ENCODE assay signal across 26 cellular contexts in the genomic region with DNA sequence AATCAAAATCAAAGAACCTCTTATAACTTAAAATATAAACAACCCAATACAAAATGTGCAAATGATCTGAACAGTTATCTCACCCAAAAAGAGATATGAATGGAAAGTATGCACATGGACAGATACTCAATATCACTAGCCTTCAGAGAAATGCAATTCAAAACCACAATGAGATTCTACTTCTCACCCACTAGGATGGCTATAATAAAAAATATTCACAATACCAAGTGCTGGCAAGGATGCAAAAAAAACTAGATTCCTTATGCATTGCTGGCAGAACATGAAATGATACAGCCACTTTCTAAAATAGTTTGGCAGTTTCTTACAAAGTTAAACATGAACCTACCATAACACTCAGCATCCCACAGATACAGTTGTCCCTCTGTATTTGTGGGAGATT.
A peak's percentile ranks its signal among the peaks of the same experiment; 100 is the strongest.
DNase-seq lines count a peak whose midpoint lies in the region; ATAC-seq, FAIRE-seq and TF ChIP-seq lines count a peak whose summit lies in the region.
"Had no signal": no experiment of that assay in that cellular context is flagged by ENCODE, and none has a peak within 500 bp of the region (broad histone marks: within the 10 kb centered on the region; RNA-seq: fewer than 3 reads in every experiment).

No MANE protein-coding gene starts in this region.

- no peak overlapping the region for H3K27ac ChIP-seq in astrocyte (ENCODE audit: low read depth, low read length)
- H3K27ac ChIP-seq: A549 had no signal

- DNase-seq in EL (peak; percentile 6), astrocyte (ENCODE audit: low read depth) (peak; percentile 53), fibroblast of gingiva (ENCODE audit: low read depth) (peak; percentile 59), stromal cell of bone marrow (ENCODE audit: low read depth) (peak; percentile 9), COR-L47 (lab: John Stamatoyannopoulos, UW) (no peak), CD14-positive monocyte (ENCODE audit: low spot score) (no peak)
- no peak for DNase-seq in stimulated activated naive CD8-positive, alpha-beta T cell treated with anti-CD3 and anti-CD28 coated beads, Interleukin-15, amount 100 ng/mL, for 72 hours
- DNase-seq: Caco-2; CD4-positive, alpha-beta T cell; DMS 273 treated with DMSO at 0.1 percent for 48 hours; DND-41; GOT3; HCEC 1CT; Karpas-422; MV-4-11; NCI-H1105 treated with DMSO at 0.1 percent for 48 hours; NCI-H1694; NCI-H2081; NCI-H2171; NCI-H524 treated with DMSO at 0.1 percent for 48 hours; NCI-H82; SIG-M5 had no signal

- no peak for ATAC-seq in stimulated activated naive CD8-positive, alpha-beta T cell treated with anti-CD3 and anti-CD28 coated beads, Interleukin-15, amount 100 ng/mL, for 72 hours
- ATAC-seq: A549, Panc1 had no signal

- no peaks in the 10 kb centered on the region for H3K27me3 ChIP-seq in astrocyte (ENCODE audit: insufficient read depth, low read length)

- no peaks in the 10 kb centered on the region for H3K79me2 ChIP-seq in astrocyte (ENCODE audit: insufficient read depth, low read length)

- H4K20me1 ChIP-seq in astrocyte (ENCODE audit: insufficient read depth, low read length) = no peaks in the 10 kb centered on the region

- H3K9me3 Mint-ChIP-seq in astrocyte (ENCODE audit: unreplicated experiment) (no peaks in the 10 kb centered on the region), CD14-positive monocyte (peaks cover 0 to 5% (median 3%) of the 10 kb centered on the region in 7 donors)
- peaks cover 8 to 15% of the 10 kb centered on the region in 2 donors for H3K9me3 Mint-ChIP-seq in stimulated activated naive CD8-positive, alpha-beta T cell treated with anti-CD3 and anti-CD28 coated beads, Interleukin-15, amount 100 ng/mL, for 72 hours
- H3K9me3 Mint-ChIP-seq: CD4-positive, alpha-beta T cell had no signal

- H3K4me3 Mint-ChIP-seq in astrocyte (ENCODE audit: unreplicated experiment) = no peak overlapping the region
- no peak overlapping the region for H3K4me3 Mint-ChIP-seq in stimulated activated naive CD8-positive, alpha-beta T cell treated with anti-CD3 and anti-CD28 coated beads, Interleukin-15, amount 100 ng/mL, for 72 hours
- no peak overlapping the region for H3K4me3 Mint-ChIP-seq in CD14-positive monocyte
- H3K4me3 Mint-ChIP-seq: CD4-positive, alpha-beta T cell had no signal

- no peaks in the 10 kb centered on the region for H3K36me3 ChIP-seq in astrocyte (ENCODE audit: insufficient read depth, low read length)

- no peaks in the 10 kb centered on the region for H3K4me1 Mint-ChIP-seq in astrocyte (ENCODE audit: low read depth, unreplicated experiment)
- H3K4me1 Mint-ChIP-seq in stimulated activated naive CD8-positive, alpha-beta T cell treated with anti-CD3 and anti-CD28 coated beads, Interleukin-15, amount 100 ng/mL, for 72 hours = no peaks in the 10 kb centered on the region
- H3K4me1 Mint-ChIP-seq in CD14-positive monocyte = no peaks in the 10 kb centered on the region

- TF ChIP-seq CTCF in astrocyte (IDR thresholded peaks at IDR 0.05; ENCODE audit: insufficient read depth, low read depth, low read length) (no peak), CD14-positive monocyte (IDR thresholded peaks at IDR 0.05) (no peak)

- intact Hi-C loops in CD14-positive monocyte (cut with micrococcal nuclease) = no loop called here

- H3K4me1 ChIP-seq in astrocyte (ENCODE audit: insufficient read depth, low read length) = no peaks in the 10 kb centered on the region
- H3K4me1 ChIP-seq: A549, Caco-2 had no signal

- no peak overlapping the region for H2AFZ ChIP-seq in astrocyte (ENCODE audit: low read depth, low read length)

- no peak for FAIRE-seq in astrocyte (lab: Jason Lieb, UNC)
- FAIRE-seq: A549, G401.6, GM18507 had no signal

- no peaks in the 10 kb centered on the region for H3K9me3 ChIP-seq in astrocyte (ENCODE audit: insufficient read depth, low read depth, low read length)
- H3K9me3 ChIP-seq: A549, Caco-2 had no signal

- no peak overlapping the region for H3K9ac ChIP-seq in astrocyte (ENCODE audit: low read length)

- H3K4me3 ChIP-seq in astrocyte (ENCODE audit: insufficient read depth, low read depth, low read length) = no peak overlapping the region
- H3K4me3 ChIP-seq: A549 had no signal

- no peak overlapping the region for H3K4me2 ChIP-seq in astrocyte (ENCODE audit: low read length)
- H3K4me2 ChIP-seq: A549 had no signal

- H3K27ac Mint-ChIP-seq in astrocyte (ENCODE audit: unreplicated experiment) (no peak overlapping the region), CD14-positive monocyte (no peak overlapping the region)
- no peak overlapping the region for H3K27ac Mint-ChIP-seq in stimulated activated naive CD8-positive, alpha-beta T cell treated with anti-CD3 and anti-CD28 coated beads, Interleukin-15, amount 100 ng/mL, for 72 hours
- H3K27ac Mint-ChIP-seq: CD4-positive, alpha-beta T cell had no signal

- H3K27me3 Mint-ChIP-seq in astrocyte (ENCODE audit: low read depth, unreplicated experiment) (no peaks in the 10 kb centered on the region), CD14-positive monocyte (ENCODE audit: low read depth in 3 of 3) (peaks cover 0 to 1% (median 1%) of the 10 kb centered on the region in 3 donors)
- H3K27me3 Mint-ChIP-seq in stimulated activated naive CD8-positive, alpha-beta T cell treated with anti-CD3 and anti-CD28 coated beads, Interleukin-15, amount 100 ng/mL, for 72 hours = no peaks in the 10 kb centered on the region
- H3K27me3 Mint-ChIP-seq: CD4-positive, alpha-beta T cell had no signal

- H3K36me3 Mint-ChIP-seq in astrocyte (ENCODE audit: low read depth, unreplicated experiment) = no peaks in the 10 kb centered on the region
- H3K36me3 Mint-ChIP-seq in CD14-positive monocyte = no peaks in the 10 kb centered on the region

Comparison
In these comparisons a context has a peak if more than half of its experiments do, and no peak if none do; other contexts are left out.
1. DNase-seq: peak in EL (single experiment), astrocyte (single experiment), fibroblast of gingiva (single experiment) and stromal cell of bone marrow (single experiment); none in stimulated activated naive CD8-positive, alpha-beta T cell treated with anti-CD3 and anti-CD28 coated beads, Interleukin-15, amount 100 ng/mL, for 72 hours (0 of 2), COR-L47 (single experiment) and CD14-positive monocyte (single experiment).